ENCODE assay signal across 16 cellular contexts in genomic region chr4:98624144-98624543, GRCh38.
"Had no signal": no experiment of that assay in that cellular context is flagged by ENCODE, and none has a peak within 500 bp of the region (broad histone marks: within the 10 kb centered on the region; RNA-seq: fewer than 3 reads in every experiment).

No MANE protein-coding gene starts in this region.

- H3K36me3 ChIP-seq: neutrophil, thyroid gland had no signal

- ATAC-seq: activated naive CD4-positive, alpha-beta T cell treated with anti-CD3 and anti-CD28 coated beads, Interleukin-2, amount 50 U/mL, for 72 hours; left lobe of liver; stimulated activated naive B cell treated with anti-CD40 and anti-IgM and Interleukin-4, amounts not matched to agents 10 μg/mL and 1 μg/mL and 100 μg/mL, for 72 hours had no signal

- H3K27me3 Mint-ChIP-seq: stimulated activated naive B cell treated with anti-CD40 and anti-IgM and Interleukin-4, amounts not matched to agents 10 μg/mL and 1 μg/mL and 100 μg/mL, for 72 hours had no signal

- H3K27ac ChIP-seq: neutrophil, thyroid gland had no signal

- H3K4me3 Mint-ChIP-seq: endodermal cell; stimulated activated naive B cell treated with anti-CD40 and anti-IgM and Interleukin-4, amounts not matched to agents 10 μg/mL and 1 μg/mL and 100 μg/mL, for 72 hours had no signal

- H3K9me3 Mint-ChIP-seq: activated naive CD4-positive, alpha-beta T cell treated with anti-CD3 and anti-CD28 coated beads, Interleukin-2, amount 50 U/mL, for 72 hours; endodermal cell; stimulated activated naive B cell treated with anti-CD40 and anti-IgM and Interleukin-4, amounts not matched to agents 10 μg/mL and 1 μg/mL and 100 μg/mL, for 72 hours had no signal

- H3K36me3 Mint-ChIP-seq: activated naive CD4-positive, alpha-beta T cell treated with anti-CD3 and anti-CD28 coated beads, Interleukin-2, amount 50 U/mL, for 72 hours; stimulated activated naive B cell treated with anti-CD40 and anti-IgM and Interleukin-4, amounts not matched to agents 10 μg/mL and 1 μg/mL and 100 μg/mL, for 72 hours had no signal

- H3K9me3 ChIP-seq: neutrophil, thyroid gland had no signal

- H3K4me3 ChIP-seq: thyroid gland had no signal

- H3K27me3 ChIP-seq: neutrophil, thyroid gland had no signal

- H3K27ac Mint-ChIP-seq: activated naive CD4-positive, alpha-beta T cell treated with anti-CD3 and anti-CD28 coated beads, Interleukin-2, amount 50 U/mL, for 72 hours; endodermal cell; stimulated activated naive B cell treated with anti-CD40 and anti-IgM and Interleukin-4, amounts not matched to agents 10 μg/mL and 1 μg/mL and 100 μg/mL, for 72 hours had no signal

- DNase-seq: activated CD4-positive, alpha-beta T cell treated with anti-CD3 and anti-CD28 coated beads, Interleukin-2, amount 50 U/mL, for 48 hours; activated effector memory CD4-positive, alpha-beta T cell treated with Interleukin-2 at 50 U/mL for 16 hours; dermis blood vessel endothelial cell; endodermal cell; erythroblast; islet precursor cell; mammary epithelial cell; posterior cingulate gyrus; retina; stimulated activated CD4-positive, alpha-beta T cell treated with anti-CD3 and anti-CD28 coated beads, Interleukin-2, amount 100 ng/mL, for 48 hours; stimulated activated naive B cell treated with anti-CD40 and anti-IgM and Interleukin-4, amounts not matched to agents 10 μg/mL and 1 μg/mL and 100 μg/mL, for 72 hours; T-helper 1 cell; thyroid gland had no signal
